Comparison of ENCODE assay signal across 31 cellular contexts in the genomic region with DNA sequence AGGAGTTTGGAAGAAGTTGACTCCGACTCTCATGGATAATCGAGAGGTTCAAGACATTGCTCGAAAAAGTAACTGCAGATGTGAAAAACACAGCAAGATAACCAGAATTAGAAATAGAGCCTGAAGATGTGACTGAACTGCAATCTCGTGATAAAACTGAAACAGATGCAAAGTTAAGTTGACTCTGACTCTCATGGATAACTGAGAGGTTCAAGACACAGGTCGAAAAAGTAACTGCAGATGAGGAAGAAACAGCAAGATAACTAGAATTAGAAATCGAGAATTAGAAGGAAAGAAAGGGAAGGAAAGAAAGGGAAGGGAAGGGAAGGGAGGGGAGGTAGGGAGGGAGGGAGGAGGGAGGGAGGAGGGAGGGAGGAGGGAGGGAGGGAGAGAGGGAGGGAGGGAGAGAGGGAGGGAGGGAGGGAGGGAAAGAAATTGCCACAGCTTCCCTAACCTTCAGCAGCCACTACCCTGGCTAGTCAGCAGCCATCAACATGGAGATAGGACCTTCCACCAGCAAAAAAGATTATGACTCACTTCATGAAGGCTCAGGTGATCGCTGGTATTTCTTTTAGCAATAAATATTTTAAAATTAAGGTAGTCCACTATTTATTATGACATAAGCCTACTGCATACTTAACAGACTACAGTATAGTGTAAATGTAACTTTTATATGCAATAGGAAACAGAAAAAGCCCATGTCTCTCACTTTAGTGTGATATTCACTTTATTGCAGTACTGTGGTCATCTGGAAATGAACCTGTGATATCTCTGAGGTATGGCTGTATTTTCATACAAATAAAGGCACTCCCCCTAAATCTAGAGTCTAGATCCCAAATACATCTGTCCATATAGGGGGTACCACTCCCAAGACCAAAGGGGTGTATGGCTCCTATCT.
DNase-seq lines count a peak whose midpoint lies in the region; ATAC-seq, FAIRE-seq and TF ChIP-seq lines count a peak whose summit lies in the region.
"Had no signal": no experiment of that assay in that cellular context is flagged by ENCODE, and none has a peak within 500 bp of the region (broad histone marks: within the 10 kb centered on the region; RNA-seq: fewer than 3 reads in every experiment).

No MANE protein-coding gene starts in this region.

- CTCF ChIA-PET in CD8-positive, alpha-beta T cell (lab: Charles Lee) = no interaction called here

- peaks cover 82% of the 10 kb centered on the region for H3K4me1 ChIP-seq in CD8-positive, alpha-beta T cell (ENCODE audit: insufficient read depth, low read length)
- H3K4me1 ChIP-seq in pancreas (peaks cover 20 to 71% (median 66%) of the 10 kb centered on the region in 3 donors), spleen (peaks cover 22 to 99% (median 70%) of the 10 kb centered on the region in 6 donors)
- H3K4me1 ChIP-seq: SJCRH30 had no signal

- no peaks in the 10 kb centered on the region for H3K9me3 Mint-ChIP-seq in CD8-positive, alpha-beta T cell
- no peaks in the 10 kb centered on the region for H3K9me3 Mint-ChIP-seq in HFFc6
- H3K9me3 Mint-ChIP-seq in central memory CD8-positive, alpha-beta T cell = no peaks in the 10 kb centered on the region
- H3K9me3 Mint-ChIP-seq: activated naive CD8-positive, alpha-beta T cell treated with anti-CD3 and anti-CD28 coated beads, Interleukin-2, amount 10 ng/mL, durations not matched to agents 7 days and 5 days; activated T-helper 2 cell treated with anti-CD3 and anti-CD28 coated beads, Interferon-gamma antibody, Interleukin-2, Interleukin-4, amounts not matched to agents 10 μg/mL and 5 μg/mL and 100 μg/mL, durations not matched to agents 14 hours and 24 hours and 36 hours; T-cell had no signal

- H3K36me3 Mint-ChIP-seq in CD8-positive, alpha-beta T cell = peaks cover 12% of the 10 kb centered on the region
- peaks cover 8% of the 10 kb centered on the region for H3K36me3 Mint-ChIP-seq in HFFc6 (ENCODE audit: low read depth)
- H3K36me3 Mint-ChIP-seq in central memory CD8-positive, alpha-beta T cell (ENCODE audit: insufficient read depth) = peaks cover 9% of the 10 kb centered on the region

- intact Hi-C loops in CD8-positive, alpha-beta T cell (cut with DNase I, micrococcal nuclease) = loop anchor here (5.0 kb wide), 2 partner anchors 32 to 37 kb away; no protein-coding TSS in a partner anchor
- intact Hi-C loops in pancreas (cut with DNase I) (loop anchor here in 1 of 3 donors (10.0 kb wide), 1 partner anchor 70 kb away; no protein-coding TSS in a partner anchor), spleen (cut with DNase I; ENCODE audit: low total_unique reads) (no loop called here)

- H3K27me3 Mint-ChIP-seq in CD8-positive, alpha-beta T cell (ENCODE audit: low read depth) = no peaks in the 10 kb centered on the region
- no peaks in the 10 kb centered on the region for H3K27me3 Mint-ChIP-seq in HFFc6 (ENCODE audit: insufficient read depth)
- H3K27me3 Mint-ChIP-seq in central memory CD8-positive, alpha-beta T cell = no peaks in the 10 kb centered on the region
- H3K27me3 Mint-ChIP-seq: activated naive CD8-positive, alpha-beta T cell treated with anti-CD3 and anti-CD28 coated beads, Interleukin-2, amount 10 ng/mL, durations not matched to agents 7 days and 5 days; T-cell had no signal

- H3K9me3 ChIP-seq in CD8-positive, alpha-beta T cell (ENCODE audit: low read length) = no peaks in the 10 kb centered on the region
- H3K9me3 ChIP-seq in pancreas (no peaks in the 10 kb centered on the region), spleen (no peaks in the 10 kb centered on the region)
- H3K9me3 ChIP-seq: BLaER1 treated with 17β-estradiol and CSF1 and Interleukin-3, amounts not matched to agents 10 nM and 100 nM; Peyer's patch; SJCRH30; testis; uterus had no signal

- POLR2A ChIA-PET in CD8-positive, alpha-beta T cell (lab: Charles Lee) = no interaction called here

- no peak overlapping the region for H3K4me3 ChIP-seq in CD8-positive, alpha-beta T cell (ENCODE audit: low read depth, low read length)
- no peak overlapping the region for H3K4me3 ChIP-seq in pancreas
- no peak overlapping the region for H3K4me3 ChIP-seq in spleen
- H3K4me3 ChIP-seq: BLaER1 treated with 17β-estradiol and CSF1 and Interleukin-3, amounts not matched to agents 10 nM and 100 nM; Peyer's patch; SJCRH30; testis; uterus had no signal

- 85 to 89% methylated on average over 7 of the region's 7 CpGs for WGBS in pancreas, 2 donors
- WGBS in spleen, 5 donors = 72 to 92% (median 86%) methylated on average over 7 of the region's 7 CpGs

- H3K4me3 Mint-ChIP-seq in CD8-positive, alpha-beta T cell = no peak overlapping the region
- no peak overlapping the region for H3K4me3 Mint-ChIP-seq in HFFc6
- peak overlapping the region; percentile 8 for H3K4me3 Mint-ChIP-seq in central memory CD8-positive, alpha-beta T cell
- H3K4me3 Mint-ChIP-seq: activated naive CD8-positive, alpha-beta T cell treated with anti-CD3 and anti-CD28 coated beads, Interleukin-2, amount 10 ng/mL, durations not matched to agents 7 days and 5 days; nephron progenitor cell had no signal

- peak overlapping the region; percentile 24 for H3K27ac Mint-ChIP-seq in CD8-positive, alpha-beta T cell
- peak overlapping the region; percentile 50; the same call in 1 of the 2 replicates for H3K27ac Mint-ChIP-seq in HFFc6
- H3K27ac Mint-ChIP-seq in central memory CD8-positive, alpha-beta T cell (ENCODE audit: low read depth) = peak overlapping the region; percentile 40
- H3K27ac Mint-ChIP-seq: activated naive CD8-positive, alpha-beta T cell treated with anti-CD3 and anti-CD28 coated beads, Interleukin-2, amount 10 ng/mL, durations not matched to agents 7 days and 5 days; activated T-helper 2 cell treated with anti-CD3 and anti-CD28 coated beads, Interferon-gamma antibody, Interleukin-2, Interleukin-4, amounts not matched to agents 10 μg/mL and 5 μg/mL and 100 μg/mL, durations not matched to agents 14 hours and 24 hours and 36 hours; nephron progenitor cell; T-cell had no signal

- no peak for TF ChIP-seq POLR2A in spleen (IDR thresholded peaks at IDR 0.05)

- H3K4me1 Mint-ChIP-seq in CD8-positive, alpha-beta T cell (ENCODE audit: low read depth) = peaks cover 89% of the 10 kb centered on the region
- peaks cover 69% of the 10 kb centered on the region for H3K4me1 Mint-ChIP-seq in HFFc6 (ENCODE audit: low read depth)
- peaks cover 76% of the 10 kb centered on the region for H3K4me1 Mint-ChIP-seq in central memory CD8-positive, alpha-beta T cell

- no peak for FAIRE-seq in pancreas (lab: Jason Lieb, UNC)
- FAIRE-seq: D721Med, endothelial cell of umbilical vein, GM18507 had no signal

- H3K36me3 ChIP-seq in CD8-positive, alpha-beta T cell (ENCODE audit: insufficient read depth, low read length) = no peaks in the 10 kb centered on the region
- H3K36me3 ChIP-seq in pancreas (no peaks in the 10 kb centered on the region), spleen (peaks cover 0 to 11% (median 0%) of the 10 kb centered on the region in 6 donors)
- H3K36me3 ChIP-seq: Peyer's patch, SJCRH30, uterus had no signal

- ATAC-seq in CD8-positive, alpha-beta T cell = no peak
- ATAC-seq in central memory CD8-positive, alpha-beta T cell (replicated peaks; ENCODE audit: extremely low read depth, poor library complexity, severe bottlenecking) = no peak
- ATAC-seq in pancreas (peak; percentile 21 to 63 (median 31)), GM18907 (IDR thresholded peaks at IDR 0.05; ENCODE audit: unreplicated experiment) (no peak)
- ATAC-seq: sciatic nerve, T-cell had no signal

- H3K27me3 ChIP-seq in CD8-positive, alpha-beta T cell (ENCODE audit: insufficient read depth, low read length) = no peaks in the 10 kb centered on the region
- no peaks in the 10 kb centered on the region for H3K27me3 ChIP-seq in pancreas
- H3K27me3 ChIP-seq in spleen (replicated peaks in 1 of 7) = no peaks in the 10 kb centered on the region
- H3K27me3 ChIP-seq: BLaER1 treated with 17β-estradiol and CSF1 and Interleukin-3, amounts not matched to agents 10 nM and 100 nM; Peyer's patch; SJCRH30; testis; uterus had no signal

- TF ChIP-seq CTCF in CD8-positive, alpha-beta T cell (IDR thresholded peaks at IDR 0.05) = no peak
- no peak for TF ChIP-seq CTCF in HFFc6 (IDR thresholded peaks at IDR 0.05)
- TF ChIP-seq CTCF in pancreas (IDR thresholded peaks at IDR 0.05) = no peak
- TF ChIP-seq CTCF in spleen (IDR thresholded peaks at IDR 0.05 in 8 of 11, conservative IDR thresholded peaks at IDR 0.05 in 3 of 11) = no peak

- no peak overlapping the region for H3K27ac ChIP-seq in CD8-positive, alpha-beta T cell (ENCODE audit: low read depth, low read length)
- H3K27ac ChIP-seq in pancreas (no peak overlapping the region), spleen (no peak overlapping the region)
- H3K27ac ChIP-seq: BLaER1 treated with 17β-estradiol and CSF1 and Interleukin-3, amounts not matched to agents 10 nM and 100 nM; parathyroid adenoma; SJCRH30; testis; uterus had no signal

- no peak for DNase-seq in CD8-positive, alpha-beta T cell
- DNase-seq in HFFc6 = no peak
- no peak for DNase-seq in central memory CD8-positive, alpha-beta T cell (ENCODE audit: low spot score in 2 of 2)
- no peak for DNase-seq in pancreas
- no peak for DNase-seq in spleen
- no peak for DNase-seq in COLO668 (lab: John Stamatoyannopoulos, UW; ENCODE audit: unreplicated experiment)
- no peak for DNase-seq in kidney glomerular epithelial cell (lab: John Stamatoyannopoulos, UW)
- DNase-seq: activated CD4-positive, alpha-beta T cell treated with anti-CD3 and anti-CD28 coated beads, Interleukin-2, amount 50 U/mL, for 48 hours; activated CD4-positive, CD25-positive, alpha-beta regulatory T cell; activated CD8-positive, alpha-beta memory T cell treated with anti-CD3 and anti-CD28 coated beads, Interleukin-2, amount 50 U/mL, for 4 hours; activated naive CD8-positive, alpha-beta T cell treated with anti-CD3 and anti-CD28 coated beads, Interleukin-2, amount 10 ng/mL, durations not matched to agents 7 days and 5 days; cerebellar nuclear complex; NCI-H1092; NCI-H1694 treated with DMSO at 0.1 percent for 48 hours; NCI-H510A treated with DMSO at 0.1 percent for 48 hours; nephron progenitor cell; Peyer's patch; SJCRH30; stimulated activated CD4-positive, alpha-beta T cell treated with anti-CD3 and anti-CD28 coated beads, Interleukin-15, amount 100 ng/mL, for 24 hours; stimulated activated naive CD4-positive, alpha-beta T cell treated with Interleukin-2 at 50 U/mL for 16 hours; T-cell; testis; uterus had no signal

Comparison
In these comparisons a context has a peak if more than half of its experiments do, and no peak if none do; other contexts are left out.
1. ATAC-seq: peak in pancreas (4 of 4); none in CD8-positive, alpha-beta T cell (single experiment), central memory CD8-positive, alpha-beta T cell (single experiment) and GM18907 (single experiment).
2. Peak in every context shown above with its lines, with median percentiles within 50 percentile points of each other: H3K27ac Mint-ChIP-seq.